Comparison of ENCODE assay signal across 1 cellular context in genomic region chr7:100867796-100868485, GRCh38.
TF ChIP-seq lines count a peak whose summit lies in the region.

No MANE protein-coding gene starts in this region.

TF ChIP-seq in endothelial cell of umbilical vein, 7 proteins besides CTCF, POLR2A, EP300 and RAD21 (continued from another document):
- no peak for TF ChIP-seq FOS (IDR thresholded peaks at IDR 0.05; ENCODE audit: borderline replicate concordance, insufficient read depth, low read length)
- no peak for TF ChIP-seq POLR2AphosphoS5 (IDR thresholded peaks at IDR 0.05; ENCODE audit: insufficient read depth, low read depth, low read length)
- TF ChIP-seq MAX (IDR thresholded peaks at IDR 0.05; ENCODE audit: insufficient read depth, insufficient read length), result no peak
